Comparison of ENCODE assay signal across 11 cellular contexts in the genomic region with DNA sequence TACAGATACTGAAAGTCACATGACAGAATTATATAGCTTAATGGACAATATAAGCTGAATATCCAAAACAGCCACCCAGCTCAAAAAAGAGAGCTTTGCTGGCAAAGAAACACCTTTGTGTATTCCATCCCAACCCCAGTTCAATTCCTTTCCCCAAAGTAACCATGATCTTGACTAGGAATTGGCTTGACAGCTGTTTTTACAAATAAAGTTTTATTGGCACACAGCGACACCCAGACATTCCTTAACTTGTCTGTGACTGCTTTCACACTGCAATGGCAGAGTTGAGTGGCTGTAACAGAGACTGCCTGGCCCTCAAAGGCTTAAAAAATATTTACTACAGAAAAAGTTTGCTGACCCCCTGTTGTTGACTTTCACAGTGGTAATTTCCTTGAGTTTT.
"Had no signal": no experiment of that assay in that cellular context is flagged by ENCODE, and none has a peak within 500 bp of the region (broad histone marks: within the 10 kb centered on the region; RNA-seq: fewer than 3 reads in every experiment).

No MANE protein-coding gene starts in this region.

- H2AFZ ChIP-seq: GM23248, GM23338 had no signal

- DNase-seq: GM23248, GOT3, H7, H9, HCEC 1CT, HFFc6 had no signal

- H3K4me1 ChIP-seq: HAP-1 had no signal

- H3K36me3 ChIP-seq: HAP-1 had no signal

- H3K9me3 ChIP-seq: HAP-1 had no signal

- H3K4me3 ChIP-seq: GM23248, GM23338, HAP-1 had no signal

- FAIRE-seq: H1, H54 had no signal

- H3K27ac ChIP-seq: GM23248 had no signal

- ATAC-seq: GM23338, HCT116 had no signal

- H3K9ac ChIP-seq: GM23248 had no signal

- H3K4me2 ChIP-seq: GM23338 had no signal
